ENCODE assay signal across 17 cellular contexts in the genomic region with DNA sequence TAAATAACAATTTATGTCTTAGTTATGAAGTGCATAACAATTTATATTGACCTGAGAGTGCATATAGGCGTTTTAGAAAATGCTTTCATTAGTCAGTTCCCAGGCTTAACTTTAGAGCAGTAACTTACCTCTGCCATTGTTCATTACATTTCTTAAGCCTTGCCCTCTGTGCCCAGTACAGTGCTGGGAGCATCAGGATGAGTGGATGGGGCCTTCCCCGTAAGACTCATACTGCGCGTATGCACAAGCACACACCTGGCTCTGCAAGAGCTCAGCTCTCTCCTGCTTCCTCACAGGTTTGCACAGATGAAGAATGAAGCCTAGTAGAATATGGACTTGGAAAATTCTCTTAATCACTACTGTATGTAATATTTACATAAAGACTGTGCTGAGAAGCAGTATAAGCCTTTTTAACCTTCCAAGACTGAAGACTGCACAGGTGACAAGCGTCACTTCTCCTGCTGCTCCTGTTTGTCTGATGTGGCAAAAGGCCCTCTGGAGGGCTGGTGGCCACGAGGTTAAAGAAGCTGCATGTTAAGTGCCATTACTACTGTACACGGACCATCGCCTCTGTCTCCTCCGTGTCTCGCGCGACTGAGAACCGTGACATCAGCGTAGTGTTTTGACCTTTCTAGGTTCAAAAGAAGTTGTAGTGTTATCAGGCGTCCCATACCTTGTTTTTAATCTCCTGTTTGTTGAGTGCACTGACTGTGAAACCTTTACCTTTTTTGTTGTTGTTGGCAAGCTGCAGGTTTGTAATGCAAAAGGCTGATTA.
A peak's percentile ranks its signal among the peaks of the same experiment; 100 is the strongest.
DNase-seq lines count a peak whose midpoint lies in the region; ATAC-seq and TF ChIP-seq lines count a peak whose summit lies in the region.
"Had no signal": no experiment of that assay in that cellular context is flagged by ENCODE, and none has a peak within 500 bp of the region (broad histone marks: within the 10 kb centered on the region; RNA-seq: fewer than 3 reads in every experiment).

No MANE protein-coding gene starts in this region.

- no peak for TF ChIP-seq POLR2A in right lobe of liver (IDR thresholded peaks at IDR 0.05)

- no peak overlapping the region for H3K4me3 ChIP-seq in right lobe of liver
- H3K4me3 ChIP-seq: MG63 had no signal

- no peak for TF ChIP-seq CTCF in CD4-positive, alpha-beta T cell (IDR thresholded peaks at IDR 0.05)
- no peak for TF ChIP-seq CTCF in right lobe of liver (IDR thresholded peaks at IDR 0.05)

- peaks cover 0 to 45% (median 2%) of the 10 kb centered on the region in 4 donors for H3K36me3 ChIP-seq in right lobe of liver

- H3K4me3 Mint-ChIP-seq in CD4-positive, alpha-beta T cell: no peak overlapping the region
- H3K4me3 Mint-ChIP-seq in central memory CD8-positive, alpha-beta T cell: no peak overlapping the region
- no peak overlapping the region for H3K4me3 Mint-ChIP-seq in naive thymus-derived CD8-positive, alpha-beta T cell
- H3K4me3 Mint-ChIP-seq: IgD-negative memory B cell had no signal

- intact Hi-C loops in CD4-positive, alpha-beta T cell (cut with DNase I, micrococcal nuclease): loop anchor here (5.0 to 10.0 kb wide), 2 partner anchors 111 to 182 kb away; no protein-coding TSS in a partner anchor
- intact Hi-C loops in right lobe of liver (cut with DNase I): no loop called here

- H3K27me3 Mint-ChIP-seq in CD4-positive, alpha-beta T cell: no peaks in the 10 kb centered on the region
- no peaks in the 10 kb centered on the region for H3K27me3 Mint-ChIP-seq in central memory CD8-positive, alpha-beta T cell
- no peaks in the 10 kb centered on the region for H3K27me3 Mint-ChIP-seq in naive thymus-derived CD8-positive, alpha-beta T cell
- H3K27me3 Mint-ChIP-seq: IgD-negative memory B cell had no signal

- peaks cover 11% of the 10 kb centered on the region for H3K9me3 Mint-ChIP-seq in CD4-positive, alpha-beta T cell
- H3K9me3 Mint-ChIP-seq in central memory CD8-positive, alpha-beta T cell: no peaks in the 10 kb centered on the region
- H3K9me3 Mint-ChIP-seq in naive thymus-derived CD8-positive, alpha-beta T cell: peaks cover 0 to 19% (median 10%) of the 10 kb centered on the region in 9 donors

- CTCF ChIA-PET in CD4-positive, alpha-beta T cell (lab: Charles Lee): no interaction called here

- DNase-seq in CD4-positive, alpha-beta T cell: no peak
- peak; percentile 70 for DNase-seq in Caki2 (ENCODE audit: low read depth)
- no peak for DNase-seq in central memory CD8-positive, alpha-beta T cell (ENCODE audit: low spot score in 2 of 2)
- no peak for DNase-seq in naive thymus-derived CD8-positive, alpha-beta T cell
- no peak for DNase-seq in NCI-H526 treated with DMSO at 0.1 percent for 48 hours (lab: John Stamatoyannopoulos, UW)
- no peak for DNase-seq in right lobe of liver
- DNase-seq in NCI-H2227 treated with DMSO at 0.1 percent for 48 hours (lab: John Stamatoyannopoulos, UW): no peak
- DNase-seq: Kasumi-1; MG63; NCI-H1417 treated with DMSO at 0.1 percent for 48 hours; NCI-H187; NCI-H510A; NCI-H748 treated with DMSO at 0.1 percent for 48 hours; NK-92 treated with Interleukin-12 subunit alpha and Interleukin-12 subunit beta, amount 100 ng/mL, for 24 hours had no signal

- no peaks in the 10 kb centered on the region for H3K27me3 ChIP-seq in CD4-positive, alpha-beta T cell (ENCODE audit: control insufficient read depth, insufficient read depth, low read length)
- no peaks in the 10 kb centered on the region for H3K27me3 ChIP-seq in right lobe of liver
- H3K27me3 ChIP-seq: MG63 had no signal

- H3K4me1 Mint-ChIP-seq in CD4-positive, alpha-beta T cell (ENCODE audit: low read depth): peaks cover 17% of the 10 kb centered on the region
- H3K4me1 Mint-ChIP-seq in central memory CD8-positive, alpha-beta T cell: peaks cover 11% of the 10 kb centered on the region
- H3K4me1 Mint-ChIP-seq in naive thymus-derived CD8-positive, alpha-beta T cell: peaks cover 2 to 6% (median 5%) of the 10 kb centered on the region in 4 donors

- peak overlapping the region; percentile 43 for H3K27ac Mint-ChIP-seq in CD4-positive, alpha-beta T cell
- peak overlapping the region; percentile 71 for H3K27ac Mint-ChIP-seq in central memory CD8-positive, alpha-beta T cell (ENCODE audit: low read depth)
- H3K27ac Mint-ChIP-seq in naive thymus-derived CD8-positive, alpha-beta T cell: peak overlapping the region in 7 of 10 donors; percentile 19 to 83 (median 63)

- POLR2A ChIA-PET in CD4-positive, alpha-beta T cell (lab: Charles Lee): no interaction called here
- POLR2A ChIA-PET in naive thymus-derived CD8-positive, alpha-beta T cell (lab: Charles Lee): no interaction called here

- ATAC-seq in CD4-positive, alpha-beta T cell (ENCODE audit: poor library complexity): no peak
- ATAC-seq in central memory CD8-positive, alpha-beta T cell (replicated peaks; ENCODE audit: extremely low read depth, poor library complexity, severe bottlenecking): no peak
- ATAC-seq in naive thymus-derived CD8-positive, alpha-beta T cell: no peak
- no peak for ATAC-seq in right lobe of liver
- ATAC-seq: Panc1, SK-N-SH treated with all-trans-retinoic acid at 6 μM for 48 hours had no signal

- 90% methylated on average over 14 of the region's 15 CpGs for WGBS in right lobe of liver (ENCODE audit: insufficient coverage, low coverage, low lambda C conversion rate, missing lambda C conversion rate)

- in situ Hi-C loops in Caki2 (cut with HindIII; ENCODE audit: low pct_unique_long_range_greater_than_20kb, low sequenced_read_pairs): no loop called here

- H3K27ac ChIP-seq in CD4-positive, alpha-beta T cell (ENCODE audit: low read depth, low read length): no peak overlapping the region
- H3K27ac ChIP-seq in right lobe of liver: no peak overlapping the region

- no peaks in the 10 kb centered on the region for H3K9me3 ChIP-seq in CD4-positive, alpha-beta T cell (ENCODE audit: control insufficient read depth, low read length)
- H3K9me3 ChIP-seq in right lobe of liver: no peaks in the 10 kb centered on the region

- H3K4me1 ChIP-seq in right lobe of liver: no peaks in the 10 kb centered on the region

- H3K36me3 Mint-ChIP-seq in CD4-positive, alpha-beta T cell (ENCODE audit: low read depth): peaks cover 98% of the 10 kb centered on the region
- H3K36me3 Mint-ChIP-seq in central memory CD8-positive, alpha-beta T cell (ENCODE audit: insufficient read depth): peaks cover 52% of the 10 kb centered on the region
- H3K36me3 Mint-ChIP-seq in naive thymus-derived CD8-positive, alpha-beta T cell: peaks cover 40 to 97% (median 66%) of the 10 kb centered on the region in 3 donors

Comparison
In these comparisons a context has a peak if more than half of its experiments do, and no peak if none do; other contexts are left out.
1. intact Hi-C loops: an anchor here in CD4-positive, alpha-beta T cell (5.0 to 10.0 kb wide); none called in right lobe of liver.